Comparison of ENCODE assay signal across 1 cellular context in the genomic region with DNA sequence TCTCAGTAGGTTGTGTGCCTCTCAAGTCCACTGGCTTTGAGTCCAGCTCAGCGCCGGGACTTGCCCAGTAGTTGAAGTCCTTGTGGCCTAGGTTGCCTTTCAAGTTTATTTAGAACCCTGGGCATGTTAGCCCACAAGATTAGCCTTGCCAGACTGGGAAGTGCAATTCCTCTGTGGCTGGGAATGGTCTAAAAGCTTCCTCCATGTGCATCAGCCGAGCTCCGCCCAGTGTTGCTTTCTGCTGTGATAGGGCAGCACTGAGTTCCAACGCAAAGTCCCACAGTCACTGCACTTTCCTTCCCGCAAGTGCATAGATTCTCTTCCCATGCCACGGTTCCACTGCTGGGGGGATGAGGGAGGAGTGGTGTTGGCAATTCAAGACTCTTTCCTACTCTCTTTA.
TF ChIP-seq lines count a peak whose summit lies in the region.

No MANE protein-coding gene starts in this region.

TF ChIP-seq in IMR-90, 13 proteins besides CTCF, POLR2A, EP300 and RAD21:
- no peak for TF ChIP-seq MXI1 (IDR thresholded peaks at IDR 0.05; ENCODE audit: borderline replicate concordance, low read depth, low read length)
- TF ChIP-seq FOS (IDR thresholded peaks at IDR 0.05; ENCODE audit: low read depth, low read length), result no peak
- TF ChIP-seq RCOR1 (IDR thresholded peaks at IDR 0.05; ENCODE audit: insufficient replicate concordance, low read length), result no peak
- no peak for TF ChIP-seq NFE2L2 (IDR thresholded peaks at IDR 0.05; ENCODE audit: low read depth, low read length)
- TF ChIP-seq BHLHE40 (IDR thresholded peaks at IDR 0.05; ENCODE audit: low read depth, low read length), result no peak
- TF ChIP-seq, protein P1, sequence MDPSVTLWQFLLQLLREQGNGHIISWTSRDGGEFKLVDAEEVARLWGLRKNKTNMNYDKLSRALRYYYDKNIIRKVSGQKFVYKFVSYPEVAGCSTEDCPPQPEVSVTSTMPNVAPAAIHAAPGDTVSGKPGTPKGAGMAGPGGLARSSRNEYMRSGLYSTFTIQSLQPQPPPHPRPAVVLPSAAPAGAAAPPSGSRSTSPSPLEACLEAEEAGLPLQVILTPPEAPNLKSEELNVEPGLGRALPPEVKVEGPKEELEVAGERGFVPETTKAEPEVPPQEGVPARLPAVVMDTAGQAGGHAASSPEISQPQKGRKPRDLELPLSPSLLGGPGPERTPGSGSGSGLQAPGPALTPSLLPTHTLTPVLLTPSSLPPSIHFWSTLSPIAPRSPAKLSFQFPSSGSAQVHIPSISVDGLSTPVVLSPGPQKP (IDR thresholded peaks at IDR 0.05; ENCODE audit: borderline replicate concordance, low read depth, low read length), result no peak
- TF ChIP-seq SMC3 (IDR thresholded peaks at IDR 0.05; ENCODE audit: low read depth, low read length), result no peak
- TF ChIP-seq, protein P2, sequence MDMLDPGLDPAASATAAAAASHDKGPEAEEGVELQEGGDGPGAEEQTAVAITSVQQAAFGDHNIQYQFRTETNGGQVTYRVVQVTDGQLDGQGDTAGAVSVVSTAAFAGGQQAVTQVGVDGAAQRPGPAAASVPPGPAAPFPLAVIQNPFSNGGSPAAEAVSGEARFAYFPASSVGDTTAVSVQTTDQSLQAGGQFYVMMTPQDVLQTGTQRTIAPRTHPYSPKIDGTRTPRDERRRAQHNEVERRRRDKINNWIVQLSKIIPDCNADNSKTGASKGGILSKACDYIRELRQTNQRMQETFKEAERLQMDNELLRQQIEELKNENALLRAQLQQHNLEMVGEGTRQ (IDR thresholded peaks at IDR 0.05; ENCODE audit: low read depth, low read length), result no peak
